ENCODE assay signal across 2 cellular contexts in the genomic region with DNA sequence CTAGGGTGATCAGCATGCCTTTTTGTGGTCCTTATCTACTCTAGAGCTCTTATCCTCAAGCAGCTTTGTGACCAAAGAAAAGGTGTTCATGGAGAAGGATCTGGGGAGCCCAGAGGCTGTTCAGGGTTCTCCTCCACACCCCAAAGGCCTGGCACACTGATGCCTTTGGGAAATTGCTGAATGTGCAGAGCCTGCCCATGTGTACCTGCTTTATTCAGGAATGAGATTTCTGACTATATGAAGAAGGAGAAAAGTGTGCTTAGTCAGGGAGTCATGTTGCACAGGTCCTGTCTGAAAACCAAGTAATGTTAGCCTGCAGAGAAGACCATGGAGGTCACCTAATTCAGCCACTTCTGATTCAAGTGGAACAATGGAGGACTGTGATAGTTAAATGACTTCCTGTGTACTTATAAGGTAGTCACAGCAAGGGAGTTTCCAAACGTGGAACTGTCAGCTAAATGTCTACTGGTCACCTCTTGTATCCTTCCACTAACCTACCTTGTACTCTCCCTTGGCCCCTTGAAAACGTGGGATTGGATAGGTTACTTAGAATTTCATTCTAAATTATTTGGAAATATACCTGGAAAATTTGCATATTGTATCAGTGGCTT.
TF ChIP-seq lines count a peak whose summit lies in the region.

No MANE protein-coding gene starts in this region.

TF ChIP-seq in SK-N-SH, 30 proteins besides CTCF, POLR2A, EP300 and RAD21 (continued from another document):
- TF ChIP-seq, protein P1, sequence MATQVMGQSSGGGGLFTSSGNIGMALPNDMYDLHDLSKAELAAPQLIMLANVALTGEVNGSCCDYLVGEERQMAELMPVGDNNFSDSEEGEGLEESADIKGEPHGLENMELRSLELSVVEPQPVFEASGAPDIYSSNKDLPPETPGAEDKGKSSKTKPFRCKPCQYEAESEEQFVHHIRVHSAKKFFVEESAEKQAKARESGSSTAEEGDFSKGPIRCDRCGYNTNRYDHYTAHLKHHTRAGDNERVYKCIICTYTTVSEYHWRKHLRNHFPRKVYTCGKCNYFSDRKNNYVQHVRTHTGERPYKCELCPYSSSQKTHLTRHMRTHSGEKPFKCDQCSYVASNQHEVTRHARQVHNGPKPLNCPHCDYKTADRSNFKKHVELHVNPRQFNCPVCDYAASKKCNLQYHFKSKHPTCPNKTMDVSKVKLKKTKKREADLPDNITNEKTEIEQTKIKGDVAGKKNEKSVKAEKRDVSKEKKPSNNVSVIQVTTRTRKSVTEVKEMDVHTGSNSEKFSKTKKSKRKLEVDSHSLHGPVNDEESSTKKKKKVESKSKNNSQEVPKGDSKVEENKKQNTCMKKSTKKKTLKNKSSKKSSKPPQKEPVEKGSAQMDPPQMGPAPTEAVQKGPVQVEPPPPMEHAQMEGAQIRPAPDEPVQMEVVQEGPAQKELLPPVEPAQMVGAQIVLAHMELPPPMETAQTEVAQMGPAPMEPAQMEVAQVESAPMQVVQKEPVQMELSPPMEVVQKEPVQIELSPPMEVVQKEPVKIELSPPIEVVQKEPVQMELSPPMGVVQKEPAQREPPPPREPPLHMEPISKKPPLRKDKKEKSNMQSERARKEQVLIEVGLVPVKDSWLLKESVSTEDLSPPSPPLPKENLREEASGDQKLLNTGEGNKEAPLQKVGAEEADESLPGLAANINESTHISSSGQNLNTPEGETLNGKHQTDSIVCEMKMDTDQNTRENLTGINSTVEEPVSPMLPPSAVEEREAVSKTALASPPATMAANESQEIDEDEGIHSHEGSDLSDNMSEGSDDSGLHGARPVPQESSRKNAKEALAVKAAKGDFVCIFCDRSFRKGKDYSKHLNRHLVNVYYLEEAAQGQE (IDR thresholded peaks at IDR 0.05; ENCODE audit: low read depth, low read length) = no peak
- TF ChIP-seq ELF1 (IDR thresholded peaks at IDR 0.05) (no peak), FOXJ3 (CRISPR knock-in tag; IDR thresholded peaks at IDR 0.05) (no peak), CHD2 (IDR thresholded peaks at IDR 0.05; ENCODE audit: low read length, partially characterized antibody) (no peak), RCOR1 (IDR thresholded peaks at IDR 0.05; ENCODE audit: low read length) (no peak), GATA2 (CRISPR knock-in tag; IDR thresholded peaks at IDR 0.05) (no peak), NFIC (IDR thresholded peaks at IDR 0.05; ENCODE audit: borderline replicate concordance) (no peak), PBX3 (IDR thresholded peaks at IDR 0.05) (no peak), GABPA (IDR thresholded peaks at IDR 0.05; ENCODE audit: low read depth) (no peak), SIN3A (IDR thresholded peaks at IDR 0.05; ENCODE audit: borderline replicate concordance, low read depth, low read length) (no peak), TCF12 (IDR thresholded peaks at IDR 0.05) (no peak), TAF1 (IDR thresholded peaks at IDR 0.05; ENCODE audit: borderline replicate concordance, low read depth, low read length) (no peak), NRF1 (IDR thresholded peaks at IDR 0.05; ENCODE audit: low read depth, low read length) (no peak), TEAD4 (IDR thresholded peaks at IDR 0.05; ENCODE audit: borderline replicate concordance, insufficient read depth) (no peak)
- TF ChIP-seq, protein P2, sequence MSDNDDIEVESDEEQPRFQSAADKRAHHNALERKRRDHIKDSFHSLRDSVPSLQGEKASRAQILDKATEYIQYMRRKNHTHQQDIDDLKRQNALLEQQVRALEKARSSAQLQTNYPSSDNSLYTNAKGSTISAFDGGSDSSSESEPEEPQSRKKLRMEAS (IDR thresholded peaks at IDR 0.05; ENCODE audit: low read depth) = no peak

TF ChIP-seq in SK-N-SH treated with all-trans-retinoic acid at 6 μM for 48 hours, 23 proteins besides CTCF, POLR2A, EP300 and RAD21 (continued from another document):
- TF ChIP-seq, protein P3, sequence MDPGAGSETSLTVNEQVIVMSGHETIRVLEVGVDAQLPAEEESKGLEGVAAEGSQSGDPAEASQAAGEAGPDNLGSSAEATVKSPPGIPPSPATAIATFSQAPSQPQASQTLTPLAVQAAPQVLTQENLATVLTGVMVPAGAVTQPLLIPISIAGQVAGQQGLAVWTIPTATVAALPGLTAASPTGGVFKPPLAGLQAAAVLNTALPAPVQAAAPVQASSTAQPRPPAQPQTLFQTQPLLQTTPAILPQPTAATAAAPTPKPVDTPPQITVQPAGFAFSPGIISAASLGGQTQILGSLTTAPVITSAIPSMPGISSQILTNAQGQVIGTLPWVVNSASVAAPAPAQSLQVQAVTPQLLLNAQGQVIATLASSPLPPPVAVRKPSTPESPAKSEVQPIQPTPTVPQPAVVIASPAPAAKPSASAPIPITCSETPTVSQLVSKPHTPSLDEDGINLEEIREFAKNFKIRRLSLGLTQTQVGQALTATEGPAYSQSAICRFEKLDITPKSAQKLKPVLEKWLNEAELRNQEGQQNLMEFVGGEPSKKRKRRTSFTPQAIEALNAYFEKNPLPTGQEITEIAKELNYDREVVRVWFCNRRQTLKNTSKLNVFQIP (CRISPR knock-in tag; IDR thresholded peaks at IDR 0.05; ENCODE audit: borderline replicate concordance, low read depth) = no peak
- TF ChIP-seq ZNF565 (CRISPR knock-in tag; conservative IDR thresholded peaks at IDR 0.05; ENCODE audit: low read depth) (no peak), ARNTL (CRISPR knock-in tag; IDR thresholded peaks at IDR 0.05; ENCODE audit: borderline replicate concordance, low read depth) (no peak), ZNF8 (CRISPR knock-in tag; IDR thresholded peaks at IDR 0.05) (no peak), ISL1 (CRISPR knock-in tag; IDR thresholded peaks at IDR 0.05) (no peak), ZC3H10 (CRISPR knock-in tag; IDR thresholded peaks at IDR 0.05) (no peak), BACH2 (CRISPR knock-in tag; IDR thresholded peaks at IDR 0.05; ENCODE audit: borderline replicate concordance) (no peak)
- TF ChIP-seq, protein P4, sequence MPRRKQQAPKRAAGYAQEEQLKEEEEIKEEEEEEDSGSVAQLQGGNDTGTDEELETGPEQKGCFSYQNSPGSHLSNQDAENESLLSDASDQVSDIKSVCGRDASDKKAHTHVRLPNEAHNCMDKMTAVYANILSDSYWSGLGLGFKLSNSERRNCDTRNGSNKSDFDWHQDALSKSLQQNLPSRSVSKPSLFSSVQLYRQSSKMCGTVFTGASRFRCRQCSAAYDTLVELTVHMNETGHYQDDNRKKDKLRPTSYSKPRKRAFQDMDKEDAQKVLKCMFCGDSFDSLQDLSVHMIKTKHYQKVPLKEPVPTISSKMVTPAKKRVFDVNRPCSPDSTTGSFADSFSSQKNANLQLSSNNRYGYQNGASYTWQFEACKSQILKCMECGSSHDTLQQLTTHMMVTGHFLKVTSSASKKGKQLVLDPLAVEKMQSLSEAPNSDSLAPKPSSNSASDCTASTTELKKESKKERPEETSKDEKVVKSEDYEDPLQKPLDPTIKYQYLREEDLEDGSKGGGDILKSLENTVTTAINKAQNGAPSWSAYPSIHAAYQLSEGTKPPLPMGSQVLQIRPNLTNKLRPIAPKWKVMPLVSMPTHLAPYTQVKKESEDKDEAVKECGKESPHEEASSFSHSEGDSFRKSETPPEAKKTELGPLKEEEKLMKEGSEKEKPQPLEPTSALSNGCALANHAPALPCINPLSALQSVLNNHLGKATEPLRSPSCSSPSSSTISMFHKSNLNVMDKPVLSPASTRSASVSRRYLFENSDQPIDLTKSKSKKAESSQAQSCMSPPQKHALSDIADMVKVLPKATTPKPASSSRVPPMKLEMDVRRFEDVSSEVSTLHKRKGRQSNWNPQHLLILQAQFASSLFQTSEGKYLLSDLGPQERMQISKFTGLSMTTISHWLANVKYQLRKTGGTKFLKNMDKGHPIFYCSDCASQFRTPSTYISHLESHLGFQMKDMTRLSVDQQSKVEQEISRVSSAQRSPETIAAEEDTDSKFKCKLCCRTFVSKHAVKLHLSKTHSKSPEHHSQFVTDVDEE (CRISPR knock-in tag; IDR thresholded peaks at IDR 0.05) = no peak
TF ChIP-seq in SK-N-SH treated with all-trans-retinoic acid at 6 μM for 48 hours: peak in this region for 0.
